In genomic region chr1:218390625-218391024, GRCh38 we compare ENCODE assay signal across 2 cellular contexts.
TF ChIP-seq lines count a peak whose summit lies in the region.

No MANE protein-coding gene starts in this region.

TF ChIP-seq in SK-N-SH, 30 proteins besides CTCF, POLR2A, EP300 and RAD21 (continued from another document):
- TF ChIP-seq USF1 (IDR thresholded peaks at IDR 0.05; ENCODE audit: borderline replicate concordance, low read depth) (no peak), POLR2AphosphoS5 (IDR thresholded peaks at IDR 0.05; ENCODE audit: low read depth, low read length) (no peak), FOXM1 (IDR thresholded peaks at IDR 0.05; ENCODE audit: low read depth) (no peak), SMC3 (IDR thresholded peaks at IDR 0.05; ENCODE audit: low read depth, low read length) (no peak), TAF1 (IDR thresholded peaks at IDR 0.05; ENCODE audit: borderline replicate concordance, low read depth, low read length) (no peak)

TF ChIP-seq in SK-N-SH treated with all-trans-retinoic acid at 6 μM for 48 hours, 23 proteins besides CTCF, POLR2A, EP300 and RAD21:
- TF ChIP-seq PATZ1 (CRISPR knock-in tag; IDR thresholded peaks at IDR 0.05; ENCODE audit: borderline replicate concordance): no peak
- no peak for TF ChIP-seq ZC3H10 (CRISPR knock-in tag; IDR thresholded peaks at IDR 0.05)
- TF ChIP-seq PPARA (CRISPR knock-in tag; IDR thresholded peaks at IDR 0.05; ENCODE audit: borderline replicate concordance): no peak
- TF ChIP-seq CSDC2 (CRISPR knock-in tag; IDR thresholded peaks at IDR 0.05): no peak
- TF ChIP-seq BACH2 (CRISPR knock-in tag; IDR thresholded peaks at IDR 0.05; ENCODE audit: borderline replicate concordance): no peak
- no peak for TF ChIP-seq ESRRG (CRISPR knock-in tag; IDR thresholded peaks at IDR 0.05)
